In the genomic region with DNA sequence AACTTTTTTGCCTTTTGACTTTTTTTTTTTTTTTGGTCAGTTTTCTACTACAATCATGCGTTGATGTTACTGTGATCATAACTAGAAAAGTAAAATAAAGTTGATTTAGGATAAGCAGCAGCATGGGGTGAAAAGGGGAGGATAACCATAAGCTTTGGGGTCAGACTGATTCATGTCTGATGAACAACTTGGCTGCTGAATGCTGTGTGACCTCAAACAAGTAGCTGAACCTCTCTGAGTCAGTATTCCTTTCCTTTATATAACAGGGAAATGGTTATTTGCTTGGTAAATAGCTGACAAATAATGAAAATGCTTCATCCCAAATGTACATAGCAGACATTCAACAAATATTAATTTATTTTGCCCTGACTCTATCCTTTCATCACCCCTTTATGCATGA, we compare ENCODE assay signal across 1 cellular context.
TF ChIP-seq lines count a peak whose summit lies in the region.

No MANE protein-coding gene starts in this region.

TF ChIP-seq in A549, 52 proteins besides CTCF, POLR2A, EP300 and RAD21 (continued from another document):
- TF ChIP-seq, protein P1, sequence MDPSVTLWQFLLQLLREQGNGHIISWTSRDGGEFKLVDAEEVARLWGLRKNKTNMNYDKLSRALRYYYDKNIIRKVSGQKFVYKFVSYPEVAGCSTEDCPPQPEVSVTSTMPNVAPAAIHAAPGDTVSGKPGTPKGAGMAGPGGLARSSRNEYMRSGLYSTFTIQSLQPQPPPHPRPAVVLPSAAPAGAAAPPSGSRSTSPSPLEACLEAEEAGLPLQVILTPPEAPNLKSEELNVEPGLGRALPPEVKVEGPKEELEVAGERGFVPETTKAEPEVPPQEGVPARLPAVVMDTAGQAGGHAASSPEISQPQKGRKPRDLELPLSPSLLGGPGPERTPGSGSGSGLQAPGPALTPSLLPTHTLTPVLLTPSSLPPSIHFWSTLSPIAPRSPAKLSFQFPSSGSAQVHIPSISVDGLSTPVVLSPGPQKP (IDR thresholded peaks at IDR 0.05; ENCODE audit: low read depth, low read length): no peak
- TF ChIP-seq ZNF302 (CRISPR knock-in tag; IDR thresholded peaks at IDR 0.05): no peak
- no peak for TF ChIP-seq BHLHE40 (IDR thresholded peaks at IDR 0.05; ENCODE audit: low read depth, low read length)
- TF ChIP-seq HOXB5 (CRISPR knock-in tag; IDR thresholded peaks at IDR 0.05): no peak
- no peak for TF ChIP-seq EHMT2 (IDR thresholded peaks at IDR 0.05; ENCODE audit: low read depth)
- no peak for TF ChIP-seq TP53 (CRISPR knock-in tag; IDR thresholded peaks at IDR 0.05)
- no peak for TF ChIP-seq GATA3 (IDR thresholded peaks at IDR 0.05; ENCODE audit: borderline replicate concordance)
- TF ChIP-seq, protein P2, sequence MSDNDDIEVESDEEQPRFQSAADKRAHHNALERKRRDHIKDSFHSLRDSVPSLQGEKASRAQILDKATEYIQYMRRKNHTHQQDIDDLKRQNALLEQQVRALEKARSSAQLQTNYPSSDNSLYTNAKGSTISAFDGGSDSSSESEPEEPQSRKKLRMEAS (IDR thresholded peaks at IDR 0.05): no peak
- no peak for TF ChIP-seq FOSL2 (IDR thresholded peaks at IDR 0.05)
- no peak for TF ChIP-seq FOSL2 (CRISPR knock-in tag; IDR thresholded peaks at IDR 0.05)
- TF ChIP-seq JUNB (IDR thresholded peaks at IDR 0.05): no peak
- no peak for TF ChIP-seq MYC (IDR thresholded peaks at IDR 0.05; ENCODE audit: borderline replicate concordance, low read length)
- no peak for TF ChIP-seq NPAS2 (CRISPR knock-in tag; IDR thresholded peaks at IDR 0.05; ENCODE audit: borderline replicate concordance)
- TF ChIP-seq, protein P3, sequence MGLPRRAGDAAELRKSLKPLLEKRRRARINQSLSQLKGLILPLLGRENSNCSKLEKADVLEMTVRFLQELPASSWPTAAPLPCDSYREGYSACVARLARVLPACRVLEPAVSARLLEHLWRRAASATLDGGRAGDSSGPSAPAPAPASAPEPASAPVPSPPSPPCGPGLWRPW (IDR thresholded peaks at IDR 0.05): no peak
- no peak for TF ChIP-seq POLR2AphosphoS2 (conservative IDR thresholded peaks at IDR 0.05; ENCODE audit: low read length)
- TF ChIP-seq SREBF2 (IDR thresholded peaks at IDR 0.05): no peak
TF ChIP-seq in A549: peak in this region for 0.
